34 cellular contexts compared by ENCODE assay signal in genomic region chr18:49164738-49165137, GRCh38.
"Had no signal": no experiment of that assay in that cellular context is flagged by ENCODE, and none has a peak within 500 bp of the region (broad histone marks: within the 10 kb centered on the region; RNA-seq: fewer than 3 reads in every experiment).

No MANE protein-coding gene starts in this region.

- H3K27me3 ChIP-seq: MG63 had no signal

- DNase-seq: Karpas-422, Kasumi-1, MG63, MM.1S, MV-4-11, NCI-H1048, NCI-H1092, NCI-H1092 treated with DMSO at 0.1 percent for 48 hours, NCI-H1105, NCI-H1105 treated with DMSO at 0.1 percent for 48 hours, NCI-H1417, NCI-H1417 treated with DMSO at 0.1 percent for 48 hours, NCI-H1436, NCI-H1436 treated with DMSO at 0.1 percent for 48 hours, NCI-H146, NCI-H1694, NCI-H1694 treated with DMSO at 0.1 percent for 48 hours, NCI-H187 treated with DMSO at 0.1 percent for 48 hours, NCI-H1930, NCI-H2029, NCI-H2029 treated with DMSO at 0.1 percent for 48 hours, NCI-H2081, NCI-H2081 treated with DMSO at 0.1 percent for 48 hours, NCI-H2107, NCI-H2171, NCI-H2171 treated with DMSO at 0.1 percent for 48 hours, NCI-H2227 treated with DMSO at 0.1 percent for 48 hours, NCI-H226, NCI-H345, NCI-H446, NCI-H446 treated with DMSO at 0.1 percent for 48 hours, NCI-H510A, NCI-H510A treated with DMSO at 0.1 percent for 48 hours, NCI-H524 had no signal

- H3K4me3 ChIP-seq: MG63 had no signal
